Comparison of ENCODE assay signal across 9 cellular contexts in genomic region chr12:958449-959123, GRCh38. TPM values are rescaled to one million over a fixed set of nuclear protein-coding genes. Genes with fewer than 3 reads are reported as not detected.
A peak's percentile ranks its signal among the peaks of the same experiment; 100 is the strongest.
DNase-seq lines count a peak whose midpoint lies in the region; ATAC-seq, FAIRE-seq and TF ChIP-seq lines count a peak whose summit lies in the region.
"Had no signal": no experiment of that assay in that cellular context is flagged by ENCODE, and none has a peak within 500 bp of the region (broad histone marks: within the 10 kb centered on the region; RNA-seq: fewer than 3 reads in every experiment).

No MANE protein-coding gene starts in this region.

- H3K27me3 Mint-ChIP-seq in natural killer cell (ENCODE audit: low read depth in 2 of 2) = no peaks in the 10 kb centered on the region

- no peak overlapping the region for H3K9ac ChIP-seq in Karpas-422 (ENCODE audit: low read length)

- no peaks in the 10 kb centered on the region for H3K36me3 Mint-ChIP-seq in natural killer cell

- intact Hi-C loops in right cardiac atrium (cut with DNase I) (loop anchor here in 1 of 4 donors (10.0 kb wide), 1 partner anchor 394 kb away; no protein-coding TSS in a partner anchor), natural killer cell (cut with micrococcal nuclease) (no loop called here)

- H3K27me3 ChIP-seq in Karpas-422 (ENCODE audit: low read length) = no peaks in the 10 kb centered on the region
- no peaks in the 10 kb centered on the region for H3K27me3 ChIP-seq in right cardiac atrium (ENCODE audit: control insufficient read depth, insufficient read depth)
- H3K27me3 ChIP-seq in small intestine (ENCODE audit: control insufficient read depth in 2 of 2, insufficient read depth in 2 of 2, low read length in 2 of 2) = no peaks in the 10 kb centered on the region

- H3K36me3 ChIP-seq in Karpas-422 (ENCODE audit: insufficient read depth, low read length) (no peaks in the 10 kb centered on the region), small intestine (ENCODE audit: control insufficient read depth in 2 of 2, insufficient read depth in 2 of 2, low read length in 2 of 2) (no peaks in the 10 kb centered on the region)

- peaks cover 8% of the 10 kb centered on the region in 2 donors for H3K4me1 Mint-ChIP-seq in natural killer cell

- peak; percentile 85 for FAIRE-seq in GM12892 (lab: Jason Lieb, UNC)
- no peak for FAIRE-seq in small intestine (lab: Jason Lieb, UNC)

- no peaks in the 10 kb centered on the region for H3K9me3 ChIP-seq in Karpas-422 (ENCODE audit: low read length)
- no peaks in the 10 kb centered on the region for H3K9me3 ChIP-seq in right cardiac atrium (ENCODE audit: control insufficient read depth, low read length)
- H3K9me3 ChIP-seq in small intestine (ENCODE audit: control insufficient read depth, low read depth) = no peaks in the 10 kb centered on the region

- no peak overlapping the region for H3K27ac Mint-ChIP-seq in natural killer cell

- H3K27ac ChIP-seq in Karpas-422 (ENCODE audit: low read length) (no peak overlapping the region), right cardiac atrium (ENCODE audit: low read length) (peak overlapping the region; percentile 36), small intestine (ENCODE audit: low read depth in 1 of 2, low read length in 1 of 2) (no peak overlapping the region)

- H3K9me2 ChIP-seq in Karpas-422 (replicated peaks; ENCODE audit: insufficient read depth, low read length) = no peaks in the 10 kb centered on the region

- 53% methylated on average over 9 of the region's 9 CpGs for WGBS in right cardiac atrium
- WGBS in small intestine, 3 donors = 57 to 70% (median 64%) methylated on average over 9 of the region's 9 CpGs

- H3K4me2 ChIP-seq in Karpas-422 (ENCODE audit: low read depth, low read length, poor library complexity, severe bottlenecking) = peak overlapping the region; percentile 17

- H3K4me3 ChIP-seq in Karpas-422 (ENCODE audit: low read length) = no peak overlapping the region
- no peak overlapping the region for H3K4me3 ChIP-seq in right cardiac atrium (ENCODE audit: low read length)
- H3K4me3 ChIP-seq in small intestine (ENCODE audit: low read depth in 1 of 2, low read length in 2 of 2) = no peak overlapping the region

- H3K4me3 Mint-ChIP-seq in natural killer cell = no peak overlapping the region

- H2AFZ ChIP-seq in Karpas-422 (ENCODE audit: low read length) = no peak overlapping the region

- no peaks in the 10 kb centered on the region for H3K9me3 Mint-ChIP-seq in natural killer cell

- ATAC-seq in GM21737 (IDR thresholded peaks at IDR 0.05; ENCODE audit: unreplicated experiment) (peak; percentile 53), right cardiac atrium (peak; percentile 48 to 80), natural killer cell (no peak)

- H3K79me2 ChIP-seq in Karpas-422 (ENCODE audit: low read length) = no peaks in the 10 kb centered on the region

- H4K20me1 ChIP-seq in Karpas-422 (ENCODE audit: insufficient read depth, low read depth, low read length) = no peaks in the 10 kb centered on the region

- DNase-seq in GM12892 (ENCODE audit: insufficient read length) (no peak), Karpas-422 (no peak), right cardiac atrium (no peak), NCI-H2196 treated with DMSO at 0.1 percent for 48 hours (lab: John Stamatoyannopoulos, UW; ENCODE audit: unreplicated experiment) (no peak), natural killer cell (no peak), small intestine (no peak), T-helper 9 cell (no peak)
- DNase-seq: mesenchymal stem cell had no signal

- H3K4me1 ChIP-seq in Karpas-422 (ENCODE audit: low read length) = peaks cover 8% of the 10 kb centered on the region
- peaks cover 4% of the 10 kb centered on the region for H3K4me1 ChIP-seq in right cardiac atrium (ENCODE audit: control insufficient read depth, insufficient read depth, low read length)
- no peaks in the 10 kb centered on the region for H3K4me1 ChIP-seq in small intestine (ENCODE audit: control insufficient read depth in 2 of 2, insufficient read depth in 1 of 2, low read depth in 1 of 2, low read length in 1 of 2)

- TF ChIP-seq POLR2A in GM12892 (IDR thresholded peaks at IDR 0.05; ENCODE audit: low read depth, low read length) = no peak

- no peak for TF ChIP-seq CTCF in natural killer cell (IDR thresholded peaks at IDR 0.05)

RNA-seq across cellular contexts. Expression of gene RAD52, which starts 9.1 kb away (rescaled TPM):
- polyA plus RNA-seq in GM12892 (2012; ENCODE audit: missing spikeins) = 7.6 TPM
- total RNA-seq in Karpas-422 (2014; rRNA removed; shearing (Covaris generic); ENCODE audit: low replicate concordance) = 14.9 and 23.5 TPM in 2 replicates
- 1 to 10 TPM; 8.1 to 10.0 (median 9.3) TPM for total RNA-seq in right cardiac atrium
- polyA plus RNA-seq in right cardiac atrium = 4.3 TPM
- total RNA-seq in natural killer cell = 10 to 100 TPM in 2 of 3 donors, 1 to 10 TPM in 1; 9.4 to 15.5 (median 13.7) TPM
- 10 to 100 TPM in 1 of 3 donors, 1 to 10 TPM in 2; 3.2 to 15.2 (median 5.5) TPM for polyA plus RNA-seq in small intestine

RNA-seq across cellular contexts. Expression of gene ERC1, which starts 32.4 kb away (rescaled TPM):
- polyA plus RNA-seq in GM12892 (2012; ENCODE audit: missing spikeins) = 1.9 TPM
- 20.3 and 30.3 TPM in 2 replicates for total RNA-seq in Karpas-422 (2014; rRNA removed; shearing (Covaris generic); ENCODE audit: low replicate concordance)
- total RNA-seq in right cardiac atrium (10 to 100 TPM; 62.4 to 71.4 (median 65.1) TPM), natural killer cell (10 to 100 TPM; 43.5 to 54.0 (median 44.9) TPM)
- polyA plus RNA-seq in right cardiac atrium (15.0 TPM), small intestine (1 to 10 TPM; 1.8 to 8.5 (median 3.8) TPM)

Comparison
In these comparisons a context has a peak if more than half of its experiments do, and no peak if none do; other contexts are left out.
1. ATAC-seq: peak in GM21737 (single experiment) and right cardiac atrium (2 of 2); none in natural killer cell (0 of 3).